In genomic region chr9:98161851-98162250, GRCh38 we compare ENCODE assay signal across 24 cellular contexts.
"Had no signal": no experiment of that assay in that cellular context is flagged by ENCODE, and none has a peak within 500 bp of the region (broad histone marks: within the 10 kb centered on the region; RNA-seq: fewer than 3 reads in every experiment).

No MANE protein-coding gene starts in this region.

- DNase-seq: activated CD4-positive, alpha-beta T cell treated with anti-CD3 and anti-CD28 coated beads for 4 hours; activated CD8-positive, alpha-beta memory T cell treated with anti-CD3 and anti-CD28 coated beads, Interleukin-2, amount 50 U/mL, for 48 hours; activated CD8-positive, alpha-beta T cell treated with anti-CD3 and anti-CD28 coated beads for 36 hours; activated naive CD4-positive, alpha-beta T cell treated with Interleukin-2 at 50 U/mL for 16 hours; activated T-cell treated with anti-CD3 and anti-CD28 coated beads, Interleukin-2, amount 50 U/mL, for 1 hour; cerebellar nuclear complex; KG1; NCI-H1048; NCI-H146; NCI-H187 treated with DMSO at 0.1 percent for 48 hours; NCI-H2081 treated with DMSO at 0.1 percent for 48 hours; NCI-H226; NCI-H526; NCI-H774; NK-92 treated with Interleukin-12 subunit alpha and Interleukin-12 subunit beta, amount 100 ng/mL, for 24 hours; OCI-M1; RPMI8226; SHP77; SW 1271 had no signal

- ATAC-seq: activated CD4-positive, CD25-positive, alpha-beta regulatory T cell treated with anti-CD3 and anti-CD28 coated beads, Interleukin-2, amount 50 U/mL, for 24 hours; activated CD8-positive, alpha-beta T cell treated with anti-CD3 and anti-CD28 coated beads for 36 hours; activated naive CD4-positive, alpha-beta T cell treated with anti-CD3 and anti-CD28 coated beads, Interleukin-2, amount 50 U/mL, for 72 hours; Panc1; SK-N-SH treated with all-trans-retinoic acid at 6 μM for 48 hours had no signal

- H3K36me3 ChIP-seq: SJSA1 had no signal

- H3K4me1 ChIP-seq: SJSA1 had no signal

- H3K4me3 ChIP-seq: SJSA1 had no signal

- H3K9me3 ChIP-seq: SJSA1 had no signal

- H3K27ac ChIP-seq: SJSA1 had no signal
